ENCODE assay signal across 13 cellular contexts in genomic region chr4:172850838-172851237, GRCh38.
DNase-seq lines count a peak whose midpoint lies in the region; ATAC-seq, FAIRE-seq and TF ChIP-seq lines count a peak whose summit lies in the region.
"Had no signal": no experiment of that assay in that cellular context is flagged by ENCODE, and none has a peak within 500 bp of the region (broad histone marks: within the 10 kb centered on the region; RNA-seq: fewer than 3 reads in every experiment).

No MANE protein-coding gene starts in this region.

- H3K4me3 ChIP-seq in A549 (no peak overlapping the region), fibroblast of pulmonary artery (replicated peaks; ENCODE audit: low read depth, low read length) (no peak overlapping the region), transverse colon (no peak overlapping the region)
- H3K4me3 ChIP-seq: BLaER1, pancreas had no signal

- TF ChIP-seq POLR2A in A549 (IDR thresholded peaks at IDR 0.05; ENCODE audit: low read length) (no peak), transverse colon (IDR thresholded peaks at IDR 0.05) (no peak)

- no peak for FAIRE-seq in A549 (lab: Jason Lieb, UNC)
- FAIRE-seq: pancreas had no signal

- peak in 1 of 2 experiments; percentile 59 for DNase-seq in A549 (ENCODE audit: low read depth in 1 of 2, low spot score in 1 of 2)
- peak; percentile 71 for DNase-seq in H4 (ENCODE audit: low spot score)
- DNase-seq in fibroblast of pulmonary artery (ENCODE audit: low read depth), result peak; percentile 79
- no peak for DNase-seq in SIG-M5 (lab: John Stamatoyannopoulos, UW)
- DNase-seq in transverse colon, result no peak
- DNase-seq: activated CD4-positive, CD25-positive, alpha-beta regulatory T cell; NCI-H2227 treated with DMSO at 0.1 percent for 48 hours; pancreas; SHP77 treated with DMSO at 0.1 percent for 48 hours had no signal

- TF ChIP-seq RAD21 in A549 (conservative IDR thresholded peaks at IDR 0.05 in 1 of 2, IDR thresholded peaks at IDR 0.05 in 1 of 2), result no peak

- POLR2A ChIA-PET in A549 (lab: Yijun Ruan, JAX), result no interaction called here

- no peak; a peak in 1 of 5 replicates for TF ChIP-seq EP300 in A549 (IDR thresholded peaks at IDR 0.05)
- no peak for TF ChIP-seq EP300 in transverse colon (IDR thresholded peaks at IDR 0.05; ENCODE audit: low read depth)

- H3K27me3 ChIP-seq in transverse colon, result no peaks in the 10 kb centered on the region
- H3K27me3 ChIP-seq: BLaER1, pancreas had no signal

- intact Hi-C loops in transverse colon (cut with DNase I; ENCODE audit: low total_unique reads), result no loop called here

- CTCF ChIA-PET in A549 (lab: Yijun Ruan, JAX), result interaction anchor here (0.7 kb wide), 1 partner anchor 407 kb away, joined by 4 read pairs; no protein-coding TSS in a partner anchor

- WGBS in A549 (ENCODE audit: missing lambda C conversion rate), result 14% methylated on average over 1 of the region's 1 CpG
- 55% methylated on average over 1 of the region's 1 CpG; no CpG with 5 or more reads in 1 of the 2 donors for WGBS in transverse colon (ENCODE audit: low coverage in 1 of 2), 2 donors

- H3K9me3 ChIP-seq in A549 (no peaks in the 10 kb centered on the region), transverse colon (no peaks in the 10 kb centered on the region)
- H3K9me3 ChIP-seq: BLaER1, pancreas had no signal

- in situ Hi-C loops in transverse colon (cut with MboI; ENCODE audit: low pct_ligation_motif_present in 1 of 4, low pct_unique_long_range_greater_than_20kb in 1 of 4, low sequenced_read_pairs in 3 of 4), result no loop called here

- H3K27ac ChIP-seq in A549 (peak overlapping the region; percentile 43 to 67; a peak in 4 of 6 replicates), transverse colon (no peak overlapping the region)
- H3K27ac ChIP-seq: BLaER1, pancreas had no signal

- no peaks in the 10 kb centered on the region for H3K36me3 ChIP-seq in transverse colon
- H3K36me3 ChIP-seq: BLaER1, pancreas had no signal

- no peak for TF ChIP-seq CTCF in A549 (IDR thresholded peaks at IDR 0.05)
- no peak for TF ChIP-seq CTCF in fibroblast of pulmonary artery (IDR thresholded peaks at IDR 0.05; ENCODE audit: low read length, missing control alignments)
- TF ChIP-seq CTCF in transverse colon (IDR thresholded peaks at IDR 0.05), result no peak

- H3K4me1 ChIP-seq in A549 (0 out of 3 replicates have a peak, but pooled peaks cover 9% of the 10 kb centered on the region), transverse colon (no peaks in the 10 kb centered on the region)
- H3K4me1 ChIP-seq: BLaER1, pancreas had no signal

- ATAC-seq in A549 (peak; percentile 53 to 68; a peak in 3 of 6 replicates), SK-N-SH treated with all-trans-retinoic acid at 6 μM for 48 hours (peak; percentile 77), GM19463 (IDR thresholded peaks at IDR 0.05; ENCODE audit: unreplicated experiment) (no peak), GM21447 (IDR thresholded peaks at IDR 0.05; ENCODE audit: unreplicated experiment) (no peak)

- H3K4me2 ChIP-seq in A549, result no peak overlapping the region
- H3K4me2 ChIP-seq: BLaER1 had no signal

TF ChIP-seq in A549, 52 proteins besides CTCF, POLR2A, EP300 and RAD21 (continues in another document):
- TF ChIP-seq PHF8 (IDR thresholded peaks at IDR 0.05; ENCODE audit: borderline replicate concordance, low read depth), result no peak
- no peak for TF ChIP-seq ELK1 (IDR thresholded peaks at IDR 0.05; ENCODE audit: low read depth, low read length)
- no peak for TF ChIP-seq EHF (CRISPR knock-in tag; IDR thresholded peaks at IDR 0.05)
- TF ChIP-seq NPAS2 (CRISPR knock-in tag; IDR thresholded peaks at IDR 0.05; ENCODE audit: borderline replicate concordance), result no peak
- 0 out of 4 replicates have a peak, but pooled peaks of 1 of the 2 experiments have one; percentile 19 for TF ChIP-seq CEBPB (IDR thresholded peaks at IDR 0.05)
- no peak for TF ChIP-seq TP53 (CRISPR knock-in tag; IDR thresholded peaks at IDR 0.05)
- TF ChIP-seq E2F6 (IDR thresholded peaks at IDR 0.05; ENCODE audit: borderline replicate concordance, low read depth), result no peak
- no peak for TF ChIP-seq ZNF302 (CRISPR knock-in tag; IDR thresholded peaks at IDR 0.05)
- no peak for TF ChIP-seq FOXS1 (CRISPR knock-in tag; IDR thresholded peaks at IDR 0.05)
- TF ChIP-seq JUN (IDR thresholded peaks at IDR 0.05), result peak in 1 of 2 experiments; percentile 42; a peak in 1 of 5 replicates
- TF ChIP-seq MAX (IDR thresholded peaks at IDR 0.05), result peak; percentile 46
- peak; percentile 53; the same call in 1 of the 2 replicates for TF ChIP-seq FOSL2 (IDR thresholded peaks at IDR 0.05)
- peak; percentile 69 for TF ChIP-seq FOSL2 (CRISPR knock-in tag; IDR thresholded peaks at IDR 0.05)
- TF ChIP-seq PBX3 (IDR thresholded peaks at IDR 0.05), result no peak

TF ChIP-seq in SK-N-SH treated with all-trans-retinoic acid at 6 μM for 48 hours, 23 proteins besides CTCF, POLR2A, EP300 and RAD21:
- TF ChIP-seq PATZ1 (CRISPR knock-in tag; IDR thresholded peaks at IDR 0.05; ENCODE audit: borderline replicate concordance) (peak; percentile 68; the same call in 1 of the 2 replicates), CSDC2 (CRISPR knock-in tag; IDR thresholded peaks at IDR 0.05) (no peak)

Comparison
In these comparisons a context has a peak if more than half of its experiments do, and no peak if none do; other contexts are left out.
1. ATAC-seq: peak in A549 (2 of 2) and SK-N-SH treated with all-trans-retinoic acid at 6 μM for 48 hours (single experiment); none in GM19463 (single experiment) and GM21447 (single experiment).
2. DNase-seq: peak in H4 (single experiment) and fibroblast of pulmonary artery (single experiment); none in SIG-M5 (single experiment) and transverse colon (single experiment).
3. H3K27ac ChIP-seq: peak in A549 (2 of 2); none in transverse colon (0 of 4).